In genomic region chr10:3471927-3472704, GRCh38 we compare ENCODE assay signal across 9 cellular contexts.
DNase-seq lines count a peak whose midpoint lies in the region; ATAC-seq and TF ChIP-seq lines count a peak whose summit lies in the region.
"Had no signal": no experiment of that assay in that cellular context is flagged by ENCODE, and none has a peak within 500 bp of the region (broad histone marks: within the 10 kb centered on the region; RNA-seq: fewer than 3 reads in every experiment).

No MANE protein-coding gene starts in this region.

- no peak overlapping the region for H3K27ac Mint-ChIP-seq in stimulated activated naive CD8-positive, alpha-beta T cell treated with anti-CD3 and anti-CD28 coated beads, Interleukin-15, Interleukin-2, amounts not matched to agents 100 ng/mL and 50 ng/mL, for 24 hours

- H3K4me3 ChIP-seq in coronary artery (peak overlapping the region; percentile 5), muscle layer of colon (ENCODE audit: low read depth in 1 of 2, low read length in 2 of 2) (peak overlapping the region in 1 of 2 donors; percentile 39)

- no peaks in the 10 kb centered on the region for H3K36me3 Mint-ChIP-seq in stimulated activated naive CD8-positive, alpha-beta T cell treated with anti-CD3 and anti-CD28 coated beads, Interleukin-15, Interleukin-2, amounts not matched to agents 100 ng/mL and 50 ng/mL, for 24 hours (ENCODE audit: low read depth)

- H3K27ac ChIP-seq in coronary artery (peak overlapping the region; percentile 27 to 54), muscle layer of colon (ENCODE audit: low read depth, low read length) (peak overlapping the region; percentile 73)
- H3K27ac ChIP-seq: RWPE1 had no signal

- H3K4me1 Mint-ChIP-seq in stimulated activated naive CD8-positive, alpha-beta T cell treated with anti-CD3 and anti-CD28 coated beads, Interleukin-15, Interleukin-2, amounts not matched to agents 100 ng/mL and 50 ng/mL, for 24 hours (ENCODE audit: low read depth): peaks cover 47% of the 10 kb centered on the region

- H3K9me3 Mint-ChIP-seq in stimulated activated naive CD8-positive, alpha-beta T cell treated with anti-CD3 and anti-CD28 coated beads, Interleukin-15, Interleukin-2, amounts not matched to agents 100 ng/mL and 50 ng/mL, for 24 hours: no peaks in the 10 kb centered on the region

- peaks cover 11% of the 10 kb centered on the region for H3K27me3 Mint-ChIP-seq in stimulated activated naive CD8-positive, alpha-beta T cell treated with anti-CD3 and anti-CD28 coated beads, Interleukin-15, Interleukin-2, amounts not matched to agents 100 ng/mL and 50 ng/mL, for 24 hours

- TF ChIP-seq CTCF in coronary artery (IDR thresholded peaks at IDR 0.05): no peak

- no peaks in the 10 kb centered on the region for H3K36me3 ChIP-seq in muscle layer of colon (ENCODE audit: insufficient read depth, low read length)

- peak overlapping the region; percentile 47 for H3K9ac ChIP-seq in muscle layer of colon (ENCODE audit: low read length)

- no peak for DNase-seq in stimulated activated naive CD8-positive, alpha-beta T cell treated with anti-CD3 and anti-CD28 coated beads, Interleukin-15, Interleukin-2, amounts not matched to agents 100 U/mL and 50 U/mL, for 24 hours
- DNase-seq in coronary artery (ENCODE audit: low spot score): no peak
- DNase-seq in NCI-H1436 treated with DMSO at 0.1 percent for 48 hours (lab: John Stamatoyannopoulos, UW): no peak
- DNase-seq in mesenteric fat pad (ENCODE audit: low spot score): no peak
- no peak for DNase-seq in NOMO-1 (lab: John Stamatoyannopoulos, UW; ENCODE audit: unreplicated experiment in 2 of 2)

- no peak for ATAC-seq in stimulated activated naive CD8-positive, alpha-beta T cell treated with anti-CD3 and anti-CD28 coated beads, Interleukin-15, Interleukin-2, amounts not matched to agents 100 U/mL and 50 U/mL, for 24 hours
- no peak for ATAC-seq in HG03571 (IDR thresholded peaks at IDR 0.05; ENCODE audit: unreplicated experiment)

- H3K4me3 Mint-ChIP-seq in stimulated activated naive CD8-positive, alpha-beta T cell treated with anti-CD3 and anti-CD28 coated beads, Interleukin-15, Interleukin-2, amounts not matched to agents 100 ng/mL and 50 ng/mL, for 24 hours: peak overlapping the region; percentile 69

- peaks cover 35% of the 10 kb centered on the region for H3K4me1 ChIP-seq in muscle layer of colon (ENCODE audit: insufficient read depth, low read length)

- no peaks in the 10 kb centered on the region for H3K9me3 ChIP-seq in muscle layer of colon (ENCODE audit: low read length)

- no peaks in the 10 kb centered on the region for H3K27me3 ChIP-seq in muscle layer of colon (ENCODE audit: control insufficient read depth in 1 of 2, insufficient read depth in 2 of 2, low read length in 2 of 2)
